ENCODE assay signal across 8 cellular contexts in the genomic region with DNA sequence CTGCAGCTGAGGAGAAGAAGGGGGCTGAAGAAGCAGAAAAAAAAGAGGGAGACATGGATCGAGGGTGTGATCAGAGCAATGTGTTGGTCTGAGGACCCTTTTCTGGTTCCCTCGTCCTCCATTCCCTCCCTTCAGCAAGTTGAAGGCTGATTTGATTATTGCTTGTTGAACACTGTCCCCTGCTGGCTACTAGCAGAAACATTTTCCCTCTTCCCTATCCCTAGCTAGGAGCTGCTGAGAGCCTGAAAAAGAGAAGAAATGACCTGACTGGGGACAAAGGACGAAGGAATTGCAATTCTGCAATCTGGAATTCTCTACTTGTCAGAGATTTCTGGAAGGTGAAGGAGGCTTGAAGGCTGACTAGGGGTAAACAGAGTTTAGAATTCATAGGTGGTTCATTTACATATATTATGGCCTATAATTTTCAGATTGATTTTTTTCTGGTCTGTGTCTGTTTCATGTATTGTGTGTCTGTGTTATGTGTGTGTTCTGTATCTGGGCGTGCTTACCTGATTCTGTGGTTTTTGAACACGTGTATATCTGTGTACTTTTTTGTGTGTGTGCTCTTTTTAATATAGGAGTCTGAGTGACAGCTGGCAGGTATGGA. TPM values are rescaled to one million over a fixed set of nuclear protein-coding genes. Genes with fewer than 3 reads are reported as not detected.
DNase-seq lines count a peak whose midpoint lies in the region; ATAC-seq and TF ChIP-seq lines count a peak whose summit lies in the region.

No MANE protein-coding gene starts in this region.

- no peak overlapping the region for H3K4me3 Mint-ChIP-seq in MCF 10A (ENCODE audit: unreplicated experiment)

- H3K4me1 ChIP-seq in OCI-LY1 (ENCODE audit: insufficient read depth, low read length, severe bottlenecking) = peaks cover 16% of the 10 kb centered on the region
- H3K4me1 ChIP-seq in iPS-18a (ENCODE audit: control insufficient read depth, low read depth, low read length) = peaks cover 24% of the 10 kb centered on the region

- peak overlapping the region; percentile 46; the same call in 1 of the 2 replicates for H3K4me2 ChIP-seq in OCI-LY1 (ENCODE audit: low read length)

- peaks cover 19% of the 10 kb centered on the region for H3K27me3 Mint-ChIP-seq in MCF 10A (ENCODE audit: insufficient read depth, unreplicated experiment)

- H3K79me2 ChIP-seq in OCI-LY1 (ENCODE audit: insufficient read depth, low read length) = no peaks in the 10 kb centered on the region

- no peak overlapping the region for H2AFZ ChIP-seq in OCI-LY1 (ENCODE audit: low read length)

- CTCF ChIA-PET in MCF 10A (lab: Yijun Ruan, JAX) = interaction anchor here (0.6 to 10.1 kb wide), 52 partner anchors 10 to 942 kb away, joined by 3 to 181 read pairs (median 5); partner anchors contain the start of gene NHLH1

- BruUV-seq in MCF 10A (replicated peaks; lab: Mats Ljungman, UMichigan) = no TSS peak

- H3K9me3 ChIP-seq in OCI-LY1 (ENCODE audit: low read length) = no peaks in the 10 kb centered on the region
- no peaks in the 10 kb centered on the region for H3K9me3 ChIP-seq in iPS-18a (ENCODE audit: control insufficient read depth, low read depth, low read length)

- no peak overlapping the region for H3K27ac Mint-ChIP-seq in MCF 10A (ENCODE audit: low read depth, unreplicated experiment)

- H3K9me2 ChIP-seq in OCI-LY1 (ENCODE audit: low read depth, low read length) = no peaks in the 10 kb centered on the region

- H3K4me1 Mint-ChIP-seq in MCF 10A (ENCODE audit: insufficient read depth, unreplicated experiment) = peaks cover 13% of the 10 kb centered on the region

- no peaks in the 10 kb centered on the region for H3K9me3 Mint-ChIP-seq in MCF 10A (ENCODE audit: unreplicated experiment)

- H3K27ac ChIP-seq in OCI-LY1 (ENCODE audit: low read depth, low read length, poor library complexity, severe bottlenecking) (no peak overlapping the region), iPS-18a (ENCODE audit: low read length) (no peak overlapping the region)

- no peaks in the 10 kb centered on the region for H3K27me3 ChIP-seq in OCI-LY1 (ENCODE audit: insufficient read depth, low read length)
- H3K27me3 ChIP-seq in iPS-18a (ENCODE audit: control insufficient read depth, insufficient read depth, low read length) = no peaks in the 10 kb centered on the region

- TF ChIP-seq RAD21 in Ishikawa (IDR thresholded peaks at IDR 0.05; ENCODE audit: low read depth) = peak; percentile 94

- DNase-seq in AML-193 (lab: John Stamatoyannopoulos, UW) = peak; percentile 74 to 76
- peak; percentile 81 for DNase-seq in MCF 10A (ENCODE audit: unreplicated experiment)
- DNase-seq in skeletal muscle cell (ENCODE audit: low read depth) = peak; percentile 22

- H3K9ac ChIP-seq in OCI-LY1 (ENCODE audit: low read length) (peak overlapping the region; percentile 10; the same call in 1 of the 2 replicates), iPS-18a (ENCODE audit: low read length) (no peak overlapping the region)

- intact Hi-C loops in MCF 10A (cut with micrococcal nuclease) = loop anchor here (1.0 to 10.0 kb wide), 5 partner anchors 183 to 442 kb away; no protein-coding TSS in a partner anchor

- H3F3A ChIP-seq in OCI-LY1 (ENCODE audit: insufficient read depth, low read length) = no peaks in the 10 kb centered on the region

- H3K36me3 ChIP-seq in OCI-LY1 (ENCODE audit: insufficient read depth, low read length) (no peaks in the 10 kb centered on the region), iPS-18a (ENCODE audit: control insufficient read depth, low read depth, low read length) (no peaks in the 10 kb centered on the region)

- no peak for TF ChIP-seq EP300 in Ishikawa (IDR thresholded peaks at IDR 0.05; ENCODE audit: borderline replicate concordance)

- H3K4me3 ChIP-seq in GM12875 (ENCODE audit: low read depth, low read length) (no peak overlapping the region), OCI-LY1 (ENCODE audit: low read depth, low read length, poor library complexity, severe bottlenecking) (no peak overlapping the region), iPS-18a (ENCODE audit: low read length) (peak overlapping the region; percentile 2), skeletal muscle cell (ENCODE audit: low read depth, low read length) (no peak overlapping the region)

- no peaks in the 10 kb centered on the region for H3K36me3 Mint-ChIP-seq in MCF 10A (ENCODE audit: insufficient read depth, unreplicated experiment)

- TF ChIP-seq CTCF in GM12875 (IDR thresholded peaks at IDR 0.05; ENCODE audit: borderline replicate concordance, insufficient read depth, low read depth, low read length) (peak; percentile 92), OCI-LY1 (IDR thresholded peaks at IDR 0.05; ENCODE audit: low read length) (peak; percentile 97), MCF 10A (IDR thresholded peaks at IDR 0.05; ENCODE audit: unreplicated experiment) (peak; percentile 98)

- ATAC-seq in GM19397 (IDR thresholded peaks at IDR 0.05; ENCODE audit: unreplicated experiment) = no peak

- POLR2A ChIA-PET in MCF 10A (lab: Yijun Ruan, JAX) = interaction anchor here (0.6 to 1.9 kb wide), 6 partner anchors 11 to 40 kb away, joined by 3 to 9 read pairs (median 3); partner anchors contain the start of genes COPA and NCSTN

- H4K20me1 ChIP-seq in OCI-LY1 (ENCODE audit: insufficient read depth, low read length) = no peaks in the 10 kb centered on the region

TF ChIP-seq in Ishikawa, 13 proteins besides CTCF, POLR2A, EP300 and RAD21:
- TF ChIP-seq, protein P1, sequence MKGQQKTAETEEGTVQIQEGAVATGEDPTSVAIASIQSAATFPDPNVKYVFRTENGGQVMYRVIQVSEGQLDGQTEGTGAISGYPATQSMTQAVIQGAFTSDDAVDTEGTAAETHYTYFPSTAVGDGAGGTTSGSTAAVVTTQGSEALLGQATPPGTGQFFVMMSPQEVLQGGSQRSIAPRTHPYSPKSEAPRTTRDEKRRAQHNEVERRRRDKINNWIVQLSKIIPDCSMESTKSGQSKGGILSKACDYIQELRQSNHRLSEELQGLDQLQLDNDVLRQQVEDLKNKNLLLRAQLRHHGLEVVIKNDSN (IDR thresholded peaks at IDR 0.05) = no peak
- no peak for TF ChIP-seq FOXM1 (IDR thresholded peaks at IDR 0.05; ENCODE audit: borderline replicate concordance, low read depth)
- TF ChIP-seq, protein P2, sequence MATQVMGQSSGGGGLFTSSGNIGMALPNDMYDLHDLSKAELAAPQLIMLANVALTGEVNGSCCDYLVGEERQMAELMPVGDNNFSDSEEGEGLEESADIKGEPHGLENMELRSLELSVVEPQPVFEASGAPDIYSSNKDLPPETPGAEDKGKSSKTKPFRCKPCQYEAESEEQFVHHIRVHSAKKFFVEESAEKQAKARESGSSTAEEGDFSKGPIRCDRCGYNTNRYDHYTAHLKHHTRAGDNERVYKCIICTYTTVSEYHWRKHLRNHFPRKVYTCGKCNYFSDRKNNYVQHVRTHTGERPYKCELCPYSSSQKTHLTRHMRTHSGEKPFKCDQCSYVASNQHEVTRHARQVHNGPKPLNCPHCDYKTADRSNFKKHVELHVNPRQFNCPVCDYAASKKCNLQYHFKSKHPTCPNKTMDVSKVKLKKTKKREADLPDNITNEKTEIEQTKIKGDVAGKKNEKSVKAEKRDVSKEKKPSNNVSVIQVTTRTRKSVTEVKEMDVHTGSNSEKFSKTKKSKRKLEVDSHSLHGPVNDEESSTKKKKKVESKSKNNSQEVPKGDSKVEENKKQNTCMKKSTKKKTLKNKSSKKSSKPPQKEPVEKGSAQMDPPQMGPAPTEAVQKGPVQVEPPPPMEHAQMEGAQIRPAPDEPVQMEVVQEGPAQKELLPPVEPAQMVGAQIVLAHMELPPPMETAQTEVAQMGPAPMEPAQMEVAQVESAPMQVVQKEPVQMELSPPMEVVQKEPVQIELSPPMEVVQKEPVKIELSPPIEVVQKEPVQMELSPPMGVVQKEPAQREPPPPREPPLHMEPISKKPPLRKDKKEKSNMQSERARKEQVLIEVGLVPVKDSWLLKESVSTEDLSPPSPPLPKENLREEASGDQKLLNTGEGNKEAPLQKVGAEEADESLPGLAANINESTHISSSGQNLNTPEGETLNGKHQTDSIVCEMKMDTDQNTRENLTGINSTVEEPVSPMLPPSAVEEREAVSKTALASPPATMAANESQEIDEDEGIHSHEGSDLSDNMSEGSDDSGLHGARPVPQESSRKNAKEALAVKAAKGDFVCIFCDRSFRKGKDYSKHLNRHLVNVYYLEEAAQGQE (IDR thresholded peaks at IDR 0.05; ENCODE audit: low read depth) = no peak
- no peak for TF ChIP-seq ZBTB7A (IDR thresholded peaks at IDR 0.05; ENCODE audit: low read depth)
- TF ChIP-seq MAX (IDR thresholded peaks at IDR 0.05) = no peak
- TF ChIP-seq NFIC (IDR thresholded peaks at IDR 0.05) = no peak
- no peak for TF ChIP-seq CEBPB (IDR thresholded peaks at IDR 0.05)
- TF ChIP-seq YY1 (IDR thresholded peaks at IDR 0.05; ENCODE audit: low read depth) = no peak
- no peak for TF ChIP-seq EGR1 (IDR thresholded peaks at IDR 0.05)
- TF ChIP-seq TAF1 (IDR thresholded peaks at IDR 0.05; ENCODE audit: low read depth) = no peak
- TF ChIP-seq TEAD4 (IDR thresholded peaks at IDR 0.05) = no peak
- no peak for TF ChIP-seq TCF12 (IDR thresholded peaks at IDR 0.05; ENCODE audit: low read depth)
- TF ChIP-seq CREB1 (IDR thresholded peaks at IDR 0.05; ENCODE audit: low read depth) = no peak

RNA-seq across cellular contexts. Expression of gene NHLH1, which starts 9.8 kb away (rescaled TPM):
- 0.12 and 0.20 TPM in 2 replicates for total RNA-seq in MCF 10A (2022)

RNA-seq across cellular contexts. Expression of gene VANGL2, which starts 23.7 kb away (rescaled TPM):
- 0.26 and 0.27 TPM in 2 replicates for total RNA-seq in MCF 10A (2022)

RNA-seq across cellular contexts. Expression of gene NCSTN, which starts 33.4 kb away (rescaled TPM):
- 125 and 129 TPM in 2 replicates for total RNA-seq in MCF 10A (2022)

RNA-seq across cellular contexts. Expression of gene COPA, which starts 33.6 kb away (rescaled TPM):
- total RNA-seq in MCF 10A (2022) = 273 and 353 TPM in 2 replicates

Comparison
In these comparisons a context has a peak if more than half of its experiments do, and no peak if none do; other contexts are left out.
1. DNase-seq: peak in every context shown above with its lines; median percentile 81 in MCF 10A; 75 in AML-193; 22 in skeletal muscle cell.